29 cellular contexts compared by ENCODE assay signal in genomic region chr20:1654994-1655393, GRCh38. TPM values are rescaled to one million over a fixed set of nuclear protein-coding genes. Genes with fewer than 3 reads are reported as not detected.
DNase-seq lines count a peak whose midpoint lies in the region; ATAC-seq lines count a peak whose summit lies in the region.
"Had no signal": no experiment of that assay in that cellular context is flagged by ENCODE, and none has a peak within 500 bp of the region (broad histone marks: within the 10 kb centered on the region; RNA-seq: fewer than 3 reads in every experiment).

No MANE protein-coding gene starts in this region.

- no peak overlapping the region for H4K8ac ChIP-seq in neuronal stem cell (ENCODE audit: low read depth, low read length)

- DNase-seq in activated CD4-positive, alpha-beta T cell treated with anti-CD3 and anti-CD28 coated beads, Interleukin-2, amount 10 ng/mL, durations not matched to agents 7 days and 5 days: no peak
- DNase-seq in activated CD4-positive, alpha-beta T cell treated with anti-CD3 and anti-CD28 coated beads, Interleukin-2, amount 50 U/mL, for 1 hour: no peak
- DNase-seq in M059J (ENCODE audit: low read depth) (peak; percentile 33), ecto neural progenitor cell (ENCODE audit: low spot score) (no peak), neuronal stem cell (ENCODE audit: low spot score) (no peak), left cardiac atrium (no peak)
- DNase-seq in natural killer cell treated with Interleukin-12 subunit alpha and Interleukin-12 subunit beta and Interleukin-15 and Interleukin-18, amount 100 ng/mL, for 72 hours (ENCODE audit: low spot score): no peak
- DNase-seq: DMS153; erythroblast; GDM1; H7; kidney glomerular epithelial cell; MM.1S; NCI-H1694; NCI-H774; SHP77; stimulated activated CD4-positive, alpha-beta T cell treated with anti-CD3 and anti-CD28 coated beads, Interleukin-1b, Interleukin-23, amount 100 ng/mL, for 48 hours; stimulated activated naive CD4-positive, alpha-beta T cell treated with Interleukin-2 at 50 U/mL for 16 hours; upper lobe of right lung; WERI-Rb-1 had no signal

- no peak overlapping the region for H3K18ac ChIP-seq in neuronal stem cell (ENCODE audit: low read length)

- no peaks in the 10 kb centered on the region for H3K9me3 ChIP-seq in neuronal stem cell (replicated peaks in 1 of 2; ENCODE audit: control insufficient read depth in 2 of 2, insufficient read depth in 1 of 2, low read depth in 1 of 2, low read length in 2 of 2)
- H3K9me3 ChIP-seq: upper lobe of right lung had no signal

- H2BK5ac ChIP-seq in neuronal stem cell (ENCODE audit: low read length): no peak overlapping the region

- H3K4me3 ChIP-seq in neuronal stem cell (ENCODE audit: low read length in 2 of 2): no peak overlapping the region
- H3K4me3 ChIP-seq: BLaER1 treated with 17β-estradiol and CSF1 and Interleukin-3, amounts not matched to agents 10 nM and 100 nM; breast epithelium; upper lobe of right lung had no signal

- H3K14ac ChIP-seq in neuronal stem cell (ENCODE audit: low read length): no peak overlapping the region

- POLR2A ChIA-PET in activated CD4-positive, alpha-beta T cell treated with anti-CD3 and anti-CD28 coated beads, Interleukin-2, amount 10 ng/mL, durations not matched to agents 7 days and 5 days (lab: Charles Lee): no interaction called here

- H3K27ac ChIP-seq in neuronal stem cell (replicated peaks; ENCODE audit: low read length): no peak overlapping the region
- H3K27ac ChIP-seq: BLaER1 treated with 17β-estradiol and CSF1 and Interleukin-3, amounts not matched to agents 10 nM and 100 nM; breast epithelium; parathyroid adenoma; upper lobe of right lung; WERI-Rb-1 had no signal

- H3K4me1 Mint-ChIP-seq in activated CD4-positive, alpha-beta T cell treated with anti-CD3 and anti-CD28 coated beads, Interleukin-2, amount 10 ng/mL, durations not matched to agents 7 days and 5 days: peaks cover 88% of the 10 kb centered on the region
- peaks cover 90% of the 10 kb centered on the region for H3K4me1 Mint-ChIP-seq in activated naive CD8-positive, alpha-beta T cell (ENCODE audit: low read depth)
- H3K4me1 Mint-ChIP-seq in natural killer cell treated with Interleukin-12 subunit alpha and Interleukin-12 subunit beta and Interleukin-15 and Interleukin-18, amount 100 ng/mL, for 72 hours (ENCODE audit: low read depth in 2 of 2): peaks cover 36 to 62% of the 10 kb centered on the region in 2 donors

- no peaks in the 10 kb centered on the region for H3K36me3 ChIP-seq in neuronal stem cell (replicated peaks in 1 of 2; ENCODE audit: control insufficient read depth in 2 of 2, insufficient read depth in 2 of 2, low read length in 2 of 2)
- H3K36me3 ChIP-seq: BLaER1 treated with 17β-estradiol and CSF1 and Interleukin-3, amounts not matched to agents 10 nM and 100 nM; breast epithelium; upper lobe of right lung; WERI-Rb-1 had no signal

- no peak overlapping the region for H2AFZ ChIP-seq in neuronal stem cell (ENCODE audit: low read length)
- H2AFZ ChIP-seq: parathyroid adenoma had no signal

- no peak overlapping the region for H3K4me2 ChIP-seq in neuronal stem cell (ENCODE audit: insufficient read depth, low read length, poor library complexity, severe bottlenecking)
- H3K4me2 ChIP-seq: BLaER1 treated with 17β-estradiol and CSF1 and Interleukin-3, amounts not matched to agents 10 nM and 100 nM had no signal

- H2BK12ac ChIP-seq in neuronal stem cell (ENCODE audit: low read length): no peak overlapping the region

- CTCF ChIA-PET in activated CD4-positive, alpha-beta T cell treated with anti-CD3 and anti-CD28 coated beads, Interleukin-2, amount 10 ng/mL, durations not matched to agents 7 days and 5 days (lab: Charles Lee): interaction anchor here (0.7 to 1.4 kb wide), 3 partner anchors 17 to 122 kb away, joined by 3 read pairs; no protein-coding TSS in a partner anchor

- intact Hi-C loops in left cardiac atrium (cut with DNase I): no loop called here

- peaks cover 0 to 9% (median 0%) of the 10 kb centered on the region in 3 experiments for H3K27me3 ChIP-seq in neuronal stem cell (ENCODE audit: control insufficient read depth in 3 of 3, insufficient read depth in 3 of 3, low read depth in 1 of 3, low read length in 3 of 3)
- H3K27me3 ChIP-seq: BLaER1 treated with 17β-estradiol and CSF1 and Interleukin-3, amounts not matched to agents 10 nM and 100 nM had no signal

- no peak overlapping the region for H2BK15ac ChIP-seq in neuronal stem cell (ENCODE audit: low read length)

- no peaks in the 10 kb centered on the region for H3K4me1 ChIP-seq in neuronal stem cell (ENCODE audit: control insufficient read depth in 2 of 2, insufficient read depth in 1 of 2, low read depth in 1 of 2, low read length in 2 of 2)
- H3K4me1 ChIP-seq: breast epithelium, parathyroid adenoma, upper lobe of right lung had no signal

- no peak for ATAC-seq in natural killer cell treated with Interleukin-12 subunit alpha and Interleukin-12 subunit beta and Interleukin-15 and Interleukin-18, amount 100 ng/mL, for 72 hours
- no peak for ATAC-seq in left cardiac atrium
- ATAC-seq: sciatic nerve, upper lobe of right lung had no signal

- H2AK5ac ChIP-seq in neuronal stem cell (ENCODE audit: low read depth, low read length): no peak overlapping the region

- H3K79me1 ChIP-seq in neuronal stem cell (ENCODE audit: low read depth, low read length): no peaks in the 10 kb centered on the region

- H3K27ac Mint-ChIP-seq in activated CD4-positive, alpha-beta T cell treated with anti-CD3 and anti-CD28 coated beads, Interleukin-2, amount 10 ng/mL, durations not matched to agents 7 days and 5 days: peak overlapping the region; percentile 82
- peak overlapping the region; percentile 94 for H3K27ac Mint-ChIP-seq in activated naive CD8-positive, alpha-beta T cell
- H3K27ac Mint-ChIP-seq in natural killer cell treated with Interleukin-12 subunit alpha and Interleukin-12 subunit beta and Interleukin-15 and Interleukin-18, amount 100 ng/mL, for 72 hours: no peak overlapping the region
- H3K27ac Mint-ChIP-seq: memory B cell had no signal

- H3K23ac ChIP-seq in neuronal stem cell (ENCODE audit: low read depth, low read length, poor library complexity): no peak overlapping the region

- H2BK120ac ChIP-seq in neuronal stem cell (ENCODE audit: low read depth, low read length): no peak overlapping the region

- H3K27me3 Mint-ChIP-seq in activated CD4-positive, alpha-beta T cell treated with anti-CD3 and anti-CD28 coated beads, Interleukin-2, amount 10 ng/mL, durations not matched to agents 7 days and 5 days: no peaks in the 10 kb centered on the region
- no peaks in the 10 kb centered on the region for H3K27me3 Mint-ChIP-seq in activated naive CD8-positive, alpha-beta T cell
- peaks cover 0 to 8% of the 10 kb centered on the region in 2 donors for H3K27me3 Mint-ChIP-seq in natural killer cell treated with Interleukin-12 subunit alpha and Interleukin-12 subunit beta and Interleukin-15 and Interleukin-18, amount 100 ng/mL, for 72 hours

- peaks cover 66% of the 10 kb centered on the region for H3K36me3 Mint-ChIP-seq in activated CD4-positive, alpha-beta T cell treated with anti-CD3 and anti-CD28 coated beads, Interleukin-2, amount 10 ng/mL, durations not matched to agents 7 days and 5 days (ENCODE audit: low read depth)
- H3K36me3 Mint-ChIP-seq in activated naive CD8-positive, alpha-beta T cell: peaks cover 18% of the 10 kb centered on the region
- no peaks in the 10 kb centered on the region for H3K36me3 Mint-ChIP-seq in natural killer cell treated with Interleukin-12 subunit alpha and Interleukin-12 subunit beta and Interleukin-15 and Interleukin-18, amount 100 ng/mL, for 72 hours
- H3K36me3 Mint-ChIP-seq: memory B cell had no signal

- H3K9me3 Mint-ChIP-seq in activated CD4-positive, alpha-beta T cell treated with anti-CD3 and anti-CD28 coated beads, Interleukin-2, amount 10 ng/mL, durations not matched to agents 7 days and 5 days: peaks cover 39% of the 10 kb centered on the region
- H3K9me3 Mint-ChIP-seq in activated naive CD8-positive, alpha-beta T cell (ENCODE audit: low read depth): peaks cover 4% of the 10 kb centered on the region
- no peaks in the 10 kb centered on the region for H3K9me3 Mint-ChIP-seq in natural killer cell treated with Interleukin-12 subunit alpha and Interleukin-12 subunit beta and Interleukin-15 and Interleukin-18, amount 100 ng/mL, for 72 hours
- H3K9me3 Mint-ChIP-seq: memory B cell had no signal

- no peak overlapping the region for H3K9ac ChIP-seq in neuronal stem cell (ENCODE audit: low read depth, low read length, poor library complexity)
- H3K9ac ChIP-seq: BLaER1 treated with 17β-estradiol and CSF1 and Interleukin-3, amounts not matched to agents 10 nM and 100 nM; parathyroid adenoma had no signal

- H3K4ac ChIP-seq in neuronal stem cell (ENCODE audit: low read length): no peak overlapping the region

- no peak overlapping the region for H4K91ac ChIP-seq in neuronal stem cell (ENCODE audit: low read depth, low read length, poor library complexity)

- H3K4me3 Mint-ChIP-seq in activated CD4-positive, alpha-beta T cell treated with anti-CD3 and anti-CD28 coated beads, Interleukin-2, amount 10 ng/mL, durations not matched to agents 7 days and 5 days: peak overlapping the region; percentile 80
- peak overlapping the region; percentile 86 for H3K4me3 Mint-ChIP-seq in activated naive CD8-positive, alpha-beta T cell
- peak overlapping the region; percentile 38 for H3K4me3 Mint-ChIP-seq in natural killer cell treated with Interleukin-12 subunit alpha and Interleukin-12 subunit beta and Interleukin-15 and Interleukin-18, amount 100 ng/mL, for 72 hours
- H3K4me3 Mint-ChIP-seq: memory B cell had no signal

RNA-seq across cellular contexts. Expression of gene SIRPG, which starts 2.6 kb away (rescaled TPM):
- 10 to 100 TPM; 82.6 to 90.1 TPM for total RNA-seq in activated CD4-positive, alpha-beta T cell treated with anti-CD3 and anti-CD28 coated beads, Interleukin-2, amount 10 ng/mL, durations not matched to agents 7 days and 5 days
- total RNA-seq in M059J (2014; rRNA removed; shearing (Covaris generic)): 0.89 TPM in 1 of 2 replicates, not detected in the other
- total RNA-seq in natural killer cell treated with Interleukin-12 subunit alpha and Interleukin-12 subunit beta and Interleukin-15 and Interleukin-18, amount 100 ng/mL, for 72 hours: 1 to 10 TPM; 1.3 to 2.4 TPM
- not detected for polyA plus RNA-seq in neuronal stem cell (2013, experiment 1 of 2)
- 0.04 TPM for polyA plus RNA-seq in neuronal stem cell (2013, experiment 2 of 2)
- total RNA-seq in left cardiac atrium: under 1 TPM in 1 of 2 donors, not detected in 1; 0.44 TPM
- total RNA-seq: breast epithelium, dermis microvascular lymphatic vessel endothelial cell, frontal cortex, H7, OCI-LY7, sciatic nerve had no signal

RNA-seq across cellular contexts. Expression of gene SIRPB1, which starts 35.2 kb away (rescaled TPM):
- 1 to 10 TPM; 3.6 to 4.5 TPM for total RNA-seq in activated CD4-positive, alpha-beta T cell treated with anti-CD3 and anti-CD28 coated beads, Interleukin-2, amount 10 ng/mL, durations not matched to agents 7 days and 5 days
- total RNA-seq in M059J (2014; rRNA removed; shearing (Covaris generic)): 4.2 and 6.8 TPM in 2 replicates
- 1 to 10 TPM in 1 of 2 donors, not detected in 1; 2.7 TPM for total RNA-seq in natural killer cell treated with Interleukin-12 subunit alpha and Interleukin-12 subunit beta and Interleukin-15 and Interleukin-18, amount 100 ng/mL, for 72 hours
- 0.14 TPM for polyA plus RNA-seq in neuronal stem cell (2013, experiment 1 of 2)
- polyA plus RNA-seq in neuronal stem cell (2013, experiment 2 of 2): 0.25 TPM
- total RNA-seq in left cardiac atrium: 1 to 10 TPM in 1 of 2 donors, under 1 TPM in 1; 0.58 to 1.7 TPM
- total RNA-seq: H7, OCI-LY7 had no signal

Comparison
In these comparisons a context has a peak if more than half of its experiments do, and no peak if none do; other contexts are left out.
1. H3K27ac Mint-ChIP-seq: peak in activated CD4-positive, alpha-beta T cell treated with anti-CD3 and anti-CD28 coated beads, Interleukin-2, amount 10 ng/mL, durations not matched to agents 7 days and 5 days (single experiment) and activated naive CD8-positive, alpha-beta T cell (single experiment); none in natural killer cell treated with Interleukin-12 subunit alpha and Interleukin-12 subunit beta and Interleukin-15 and Interleukin-18, amount 100 ng/mL, for 72 hours (0 of 2).
2. RNA of gene SIRPG, which starts 2.6 kb away (total RNA-seq): 82.6 to 90.1 TPM in activated CD4-positive, alpha-beta T cell treated with anti-CD3 and anti-CD28 coated beads, Interleukin-2, amount 10 ng/mL, durations not matched to agents 7 days and 5 days; 1.3 to 2.4 TPM in natural killer cell treated with Interleukin-12 subunit alpha and Interleukin-12 subunit beta and Interleukin-15 and Interleukin-18, amount 100 ng/mL, for 72 hours, 0.89 TPM in M059J and 0.44 TPM in left cardiac atrium; every median in the first group is over 10 times any median in the second.
3. Peak in every context shown above with its lines, with median percentiles within 50 percentile points of each other: H3K4me3 Mint-ChIP-seq.